ENCODE assay signal across 27 cellular contexts in the genomic region with DNA sequence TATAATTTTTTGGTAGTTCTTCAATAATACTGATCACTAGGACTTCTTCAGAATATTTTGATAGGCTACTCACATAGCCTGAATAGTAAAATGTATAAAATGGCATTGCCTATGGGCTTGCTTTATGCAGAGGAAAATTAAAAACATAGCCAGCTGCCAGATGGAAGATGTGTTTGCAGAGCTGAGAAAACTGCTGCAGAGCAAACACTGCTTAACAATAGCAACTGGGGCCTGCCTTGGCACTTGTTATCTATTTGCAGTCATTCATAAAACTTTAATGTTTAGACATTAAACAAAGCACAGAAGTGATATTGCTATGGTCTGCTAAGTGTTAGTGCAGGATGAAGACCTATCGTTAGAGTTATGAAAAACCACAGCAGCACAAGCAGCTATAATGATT.
A peak's percentile ranks its signal among the peaks of the same experiment; 100 is the strongest.
DNase-seq lines count a peak whose midpoint lies in the region; ATAC-seq and TF ChIP-seq lines count a peak whose summit lies in the region.
"Had no signal": no experiment of that assay in that cellular context is flagged by ENCODE, and none has a peak within 500 bp of the region (broad histone marks: within the 10 kb centered on the region; RNA-seq: fewer than 3 reads in every experiment).

No MANE protein-coding gene starts in this region.

- H3K9me3 ChIP-seq in PC-3 (ENCODE audit: low read length) = no peaks in the 10 kb centered on the region
- no peaks in the 10 kb centered on the region for H3K9me3 ChIP-seq in effector memory CD4-positive, alpha-beta T cell (ENCODE audit: control insufficient read depth, low read length)
- H3K9me3 ChIP-seq: HAP-1, ovary, testis had no signal

- TF ChIP-seq CTCF in PC-3 (conservative IDR thresholded peaks at IDR 0.05; ENCODE audit: low read depth, low read length) = no peak

- no peak overlapping the region for H2AFZ ChIP-seq in PC-3 (ENCODE audit: low read length)

- ATAC-seq in PC-3 (peak; percentile 78), HG03520 (IDR thresholded peaks at IDR 0.05; ENCODE audit: unreplicated experiment) (no peak)
- ATAC-seq: activated CD8-positive, alpha-beta T cell treated with anti-CD3 and anti-CD28 coated beads for 36 hours; natural killer cell; sciatic nerve; stimulated activated effector memory CD8-positive, alpha-beta T cell treated with anti-CD3 and anti-CD28 coated beads, Interleukin-12 subunit alpha, Interleukin-12 subunit beta, amount 100 ng/mL, for 72 hours had no signal

- DNase-seq in DMS53 treated with DMSO at 0.1 percent for 48 hours (lab: John Stamatoyannopoulos, UW; ENCODE audit: unreplicated experiment) (peak; percentile 85), NCI-H1436 treated with DMSO at 0.1 percent for 48 hours (lab: John Stamatoyannopoulos, UW) (peak; percentile 68), NCI-H2171 treated with DMSO at 0.1 percent for 48 hours (lab: John Stamatoyannopoulos, UW) (peak; percentile 47), PC-3 (no peak)
- DNase-seq in stimulated activated CD4-positive, alpha-beta T cell treated with anti-CD3 and anti-CD28 coated beads, Interleukin-15, amount 100 ng/mL, for 24 hours = no peak
- DNase-seq in central memory CD4-positive, alpha-beta T cell = no peak
- DNase-seq in effector memory CD4-positive, alpha-beta T cell = no peak
- DNase-seq: ACHN; activated B cell treated with CpG ODN at 0.5 μM for 24 hours; activated CD8-positive, alpha-beta T cell treated with anti-CD3 and anti-CD28 coated beads for 36 hours; activated naive CD4-positive, alpha-beta T cell; activated T-cell treated with anti-CD3 and anti-CD28 coated beads, Interleukin-2, amount 50 U/mL, for 1 hour; C1 segment of cervical spinal cord; dermis blood vessel endothelial cell; DND-41; mesendoderm; natural killer cell; NCI-H1048; ovary; T1000; testis had no signal

- H3K4me2 ChIP-seq in PC-3 (ENCODE audit: low read length) = no peak overlapping the region

- no peak overlapping the region for H3K9ac ChIP-seq in PC-3 (ENCODE audit: low read length)

- H4K20me1 ChIP-seq in PC-3 (ENCODE audit: low read length) = no peaks in the 10 kb centered on the region

- H3F3A ChIP-seq in PC-3 (ENCODE audit: low read length, unreplicated experiment) = no peaks in the 10 kb centered on the region

- H3K4me1 ChIP-seq in PC-3 (ENCODE audit: insufficient read depth, low read length) = no peaks in the 10 kb centered on the region
- no peaks in the 10 kb centered on the region for H3K4me1 ChIP-seq in effector memory CD4-positive, alpha-beta T cell (ENCODE audit: control insufficient read depth, insufficient read depth, low read length, poor library complexity, severe bottlenecking)
- H3K4me1 ChIP-seq: HAP-1, testis had no signal

- intact Hi-C loops in PC-3 (cut with micrococcal nuclease) = no loop called here

- no peaks in the 10 kb centered on the region for H3K36me3 ChIP-seq in PC-3 (ENCODE audit: low read depth, low read length)
- H3K36me3 ChIP-seq in effector memory CD4-positive, alpha-beta T cell (ENCODE audit: control insufficient read depth, insufficient read depth, low read length) = no peaks in the 10 kb centered on the region
- H3K36me3 ChIP-seq: cardiac muscle cell, HAP-1, ovary had no signal

- H3K4me3 ChIP-seq in PC-3 (ENCODE audit: low read length) = no peak overlapping the region
- no peak overlapping the region for H3K4me3 ChIP-seq in effector memory CD4-positive, alpha-beta T cell (ENCODE audit: insufficient read depth, low read depth, low read length, poor library complexity, severe bottlenecking)
- H3K4me3 ChIP-seq: cardiac muscle cell, HAP-1, ovary, testis had no signal

- no peak overlapping the region for H3K27ac ChIP-seq in PC-3 (ENCODE audit: low read length)
- no peak overlapping the region for H3K27ac ChIP-seq in effector memory CD4-positive, alpha-beta T cell (ENCODE audit: insufficient read depth, low read length, poor library complexity, severe bottlenecking)
- H3K27ac ChIP-seq: cardiac muscle cell, ovary, RWPE1, testis had no signal

- no peaks in the 10 kb centered on the region for H3K9me2 ChIP-seq in PC-3 (replicated peaks; ENCODE audit: low read length)

- no TSS peak for BruUV-seq in PC-3 (replicated peaks; lab: Mats Ljungman, UMichigan)

- H3K79me2 ChIP-seq in PC-3 (ENCODE audit: low read length) = no peaks in the 10 kb centered on the region

- POLR2A ChIA-PET in PC-3 (lab: Charles Lee; ENCODE audit: unreplicated experiment) = no interaction called here

- CTCF ChIA-PET in PC-3 (lab: Charles Lee) = no interaction called here

- no peaks in the 10 kb centered on the region for H3K27me3 ChIP-seq in PC-3 (ENCODE audit: low read length)
- H3K27me3 ChIP-seq in effector memory CD4-positive, alpha-beta T cell (replicated peaks; ENCODE audit: control insufficient read depth, insufficient read depth, low read length, poor library complexity, severe bottlenecking) = no peaks in the 10 kb centered on the region
- H3K27me3 ChIP-seq: cardiac muscle cell, ovary, testis had no signal

Comparison
In these comparisons a context has a peak if more than half of its experiments do, and no peak if none do; other contexts are left out.
1. DNase-seq: peak in DMS53 treated with DMSO at 0.1 percent for 48 hours (single experiment), NCI-H1436 treated with DMSO at 0.1 percent for 48 hours (single experiment) and NCI-H2171 treated with DMSO at 0.1 percent for 48 hours (single experiment); none in PC-3 (single experiment), stimulated activated CD4-positive, alpha-beta T cell treated with anti-CD3 and anti-CD28 coated beads, Interleukin-15, amount 100 ng/mL, for 24 hours (single experiment), central memory CD4-positive, alpha-beta T cell (single experiment) and effector memory CD4-positive, alpha-beta T cell (0 of 3).